ENCODE assay signal across 8 cellular contexts in the genomic region with DNA sequence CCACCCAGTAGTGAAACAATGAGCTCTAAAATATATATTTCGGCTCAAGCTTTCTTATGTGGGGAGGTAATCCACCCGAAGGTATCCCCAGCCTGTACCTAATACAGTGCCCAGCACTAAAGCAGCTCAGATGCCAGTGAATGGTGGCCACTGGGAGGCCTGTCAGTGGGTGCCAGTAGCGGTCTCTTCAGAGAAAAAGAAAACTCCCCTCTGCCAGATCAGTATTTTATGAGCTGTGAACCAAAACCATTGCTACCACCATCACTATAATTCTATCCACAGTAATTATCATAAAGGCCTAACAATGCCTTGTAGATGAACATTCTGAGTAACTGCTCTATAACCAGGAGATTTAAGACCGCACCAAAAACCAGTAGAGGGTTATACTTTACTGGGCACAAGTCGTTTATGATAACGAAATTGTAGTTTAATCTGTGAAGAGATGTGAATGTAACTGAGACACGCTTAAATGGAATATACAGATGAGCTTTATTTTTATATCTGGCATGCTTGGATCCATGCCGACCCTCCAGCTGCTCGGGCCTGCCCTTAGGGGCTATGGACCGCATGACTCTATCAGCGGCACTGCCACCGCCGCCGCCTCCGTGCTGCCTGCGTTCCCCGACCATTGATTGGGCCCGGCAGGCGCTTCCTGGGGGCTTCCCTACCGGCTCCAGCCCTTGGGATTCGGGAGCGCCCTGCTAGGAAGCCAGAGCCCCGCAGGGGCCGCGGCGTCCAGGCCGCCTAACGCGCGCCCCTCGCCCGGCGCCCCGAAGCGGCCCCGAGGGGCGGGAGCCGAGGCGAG. TPM values are rescaled to one million over a fixed set of nuclear protein-coding genes. Genes with fewer than 3 reads are reported as not detected.
A peak's percentile ranks its signal among the peaks of the same experiment; 100 is the strongest.
DNase-seq lines count a peak whose midpoint lies in the region; ATAC-seq and TF ChIP-seq lines count a peak whose summit lies in the region.

No MANE protein-coding gene starts in this region.

- peaks cover 4% of the 10 kb centered on the region; the same call in 1 of the 2 replicates for H3K36me3 ChIP-seq in DND-41 (ENCODE audit: insufficient read depth, low read length)
- H3K36me3 ChIP-seq in RWPE2 (ENCODE audit: low read depth): no peaks in the 10 kb centered on the region

- no peaks in the 10 kb centered on the region for H3K9me3 ChIP-seq in DND-41 (ENCODE audit: insufficient read depth, low read length, severe bottlenecking)
- H3K9me3 ChIP-seq in RWPE2 (ENCODE audit: severe bottlenecking): no peaks in the 10 kb centered on the region

- H3K27ac Mint-ChIP-seq in progenitor cell of endocrine pancreas: peak overlapping the region; percentile 71

- H3K79me2 ChIP-seq in DND-41 (ENCODE audit: insufficient read depth, low read length): peaks cover 41% of the 10 kb centered on the region

- ATAC-seq in DND-41 (ENCODE audit: insufficient read depth, low read depth) (no peak), GM21367 (IDR thresholded peaks at IDR 0.05; ENCODE audit: unreplicated experiment) (peak; percentile 33), HG03571 (IDR thresholded peaks at IDR 0.05; ENCODE audit: unreplicated experiment) (peak; percentile 19), RWPE2 (ENCODE audit: low read depth) (peak; percentile 31), left ventricle myocardium superior (peak; percentile 67)

- intact Hi-C loops in left ventricle myocardium superior (cut with micrococcal nuclease): loop anchor here (10.0 kb wide), 1 partner anchor 54 kb away; no protein-coding TSS in a partner anchor

- DNase-seq in DND-41 (no peak), RWPE2 (ENCODE audit: low spot score) (no peak), anterior cingulate cortex (lab: John Stamatoyannopoulos, UW) (peak in 47 of 58 donors; percentile 3 to 79 (median 49)), left ventricle myocardium superior (peak; percentile 83), progenitor cell of endocrine pancreas (ENCODE audit: low spot score, unreplicated experiment) (peak; percentile 43), HPDE6-E6E7 (ENCODE audit: extremely low spot score) (no peak)

- peak overlapping the region; percentile 96; the same call in 1 of the 2 replicates for H3K9ac ChIP-seq in DND-41 (ENCODE audit: low read depth, low read length)

- no peaks in the 10 kb centered on the region for H3K27me3 ChIP-seq in DND-41 (ENCODE audit: insufficient read depth, low read length, poor library complexity)
- no peaks in the 10 kb centered on the region for H3K27me3 ChIP-seq in RWPE2 (ENCODE audit: insufficient read depth, poor library complexity, severe bottlenecking)

- H3K36me3 Mint-ChIP-seq in progenitor cell of endocrine pancreas (ENCODE audit: insufficient read depth): no peaks in the 10 kb centered on the region

- peaks cover 22% of the 10 kb centered on the region for H3K4me1 Mint-ChIP-seq in progenitor cell of endocrine pancreas (ENCODE audit: low read depth)

- peak overlapping the region; percentile 99 for H2AFZ ChIP-seq in DND-41 (ENCODE audit: low read depth, low read length)

- H3K27ac ChIP-seq in DND-41 (ENCODE audit: low read length) (no peak overlapping the region), RWPE2 (ENCODE audit: poor library complexity, severe bottlenecking) (peak overlapping the region; percentile 78)

- H3K4me3 Mint-ChIP-seq in progenitor cell of endocrine pancreas (ENCODE audit: low read depth): peak overlapping the region; percentile 63

- H3K4me3 ChIP-seq in DND-41 (ENCODE audit: low read depth in 1 of 2, low read length in 2 of 2) (peak overlapping the region in 1 of 2 experiments; percentile 98; a peak in 3 of 4 replicates), RWPE2 (ENCODE audit: severe bottlenecking) (peak overlapping the region; percentile 93)

- no peak for TF ChIP-seq CTCF in DND-41 (IDR thresholded peaks at IDR 0.05; ENCODE audit: borderline replicate concordance, extremely low read depth, low read length, poor library complexity, severe bottlenecking)
- TF ChIP-seq CTCF in RWPE2 (IDR thresholded peaks at IDR 0.05; ENCODE audit: poor library complexity, severe bottlenecking): peak; percentile 9
- TF ChIP-seq CTCF in progenitor cell of endocrine pancreas (IDR thresholded peaks at IDR 0.05; ENCODE audit: unreplicated experiment): no peak

- 0 out of 2 replicates have a peak, but pooled peaks cover 3% of the 10 kb centered on the region for H4K20me1 ChIP-seq in DND-41 (ENCODE audit: insufficient read depth, low read length)

- peaks cover 11% of the 10 kb centered on the region for H3K27me3 Mint-ChIP-seq in progenitor cell of endocrine pancreas

- peak overlapping the region; percentile 68 for H3K4me2 ChIP-seq in DND-41 (ENCODE audit: insufficient read depth, low read length)

- peaks cover 34% of the 10 kb centered on the region for H3K4me1 ChIP-seq in DND-41 (ENCODE audit: insufficient read depth, low read length)
- H3K4me1 ChIP-seq in RWPE2 (ENCODE audit: insufficient read depth, poor library complexity, severe bottlenecking): peaks cover 26% of the 10 kb centered on the region

- no peaks in the 10 kb centered on the region for H3K9me3 Mint-ChIP-seq in progenitor cell of endocrine pancreas (ENCODE audit: low read depth)

RNA-seq across cellular contexts. Expression of gene NFKB1, which starts 0.6 kb away (rescaled TPM):
- total RNA-seq in left ventricle myocardium superior: 19.0 TPM
- 25.1 and 27.6 TPM in 2 replicates for total RNA-seq in progenitor cell of endocrine pancreas

Comparison
In these comparisons a context has a peak if more than half of its experiments do, and no peak if none do; other contexts are left out.
1. DNase-seq: peak in anterior cingulate cortex (47 of 58), left ventricle myocardium superior (single experiment) and progenitor cell of endocrine pancreas (single experiment); none in DND-41 (single experiment), RWPE2 (single experiment) and HPDE6-E6E7 (single experiment).